ENCODE assay signal across 1 cellular context in the genomic region with DNA sequence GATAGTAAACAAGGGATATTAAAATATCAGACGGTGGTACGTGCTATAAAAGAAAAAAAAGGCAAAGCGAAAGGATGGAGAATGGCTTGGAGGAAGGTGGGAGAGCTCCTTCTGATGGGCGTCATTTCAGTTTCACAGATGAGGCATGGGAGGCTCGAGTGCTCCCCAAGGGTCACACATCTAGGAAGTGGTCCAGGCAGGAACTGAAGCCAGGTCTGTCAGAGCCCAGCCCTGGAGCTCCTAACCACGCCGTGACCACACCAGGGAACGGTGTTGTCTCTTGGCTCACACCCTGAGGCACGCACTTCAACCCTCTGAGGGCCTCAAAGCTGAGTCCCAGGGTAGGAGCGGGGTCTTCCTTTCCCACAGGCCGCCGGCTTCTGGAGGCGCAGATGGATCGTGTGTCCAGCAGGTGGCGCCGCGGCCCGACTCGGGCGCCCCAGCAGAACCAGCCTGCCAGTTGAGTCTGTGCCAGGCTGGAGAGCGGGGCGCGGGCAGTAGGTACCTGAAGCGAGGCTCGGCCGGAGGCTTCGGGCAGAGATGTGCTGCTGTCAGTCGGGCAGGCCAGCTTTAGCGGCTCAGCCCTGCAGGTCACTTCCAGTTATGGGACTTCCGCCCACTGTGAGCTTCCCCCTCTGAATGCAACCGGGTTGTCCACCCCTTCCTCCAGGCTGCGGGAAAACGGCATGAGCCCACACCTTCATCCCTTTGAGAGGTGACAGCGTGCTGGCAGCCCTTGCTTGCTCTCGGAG.
TF ChIP-seq lines count a peak whose summit lies in the region.

No MANE protein-coding gene starts in this region.

TF ChIP-seq in GM23338, 12 proteins besides CTCF, POLR2A, EP300 and RAD21 (continued from another document):
- TF ChIP-seq, protein P1, sequence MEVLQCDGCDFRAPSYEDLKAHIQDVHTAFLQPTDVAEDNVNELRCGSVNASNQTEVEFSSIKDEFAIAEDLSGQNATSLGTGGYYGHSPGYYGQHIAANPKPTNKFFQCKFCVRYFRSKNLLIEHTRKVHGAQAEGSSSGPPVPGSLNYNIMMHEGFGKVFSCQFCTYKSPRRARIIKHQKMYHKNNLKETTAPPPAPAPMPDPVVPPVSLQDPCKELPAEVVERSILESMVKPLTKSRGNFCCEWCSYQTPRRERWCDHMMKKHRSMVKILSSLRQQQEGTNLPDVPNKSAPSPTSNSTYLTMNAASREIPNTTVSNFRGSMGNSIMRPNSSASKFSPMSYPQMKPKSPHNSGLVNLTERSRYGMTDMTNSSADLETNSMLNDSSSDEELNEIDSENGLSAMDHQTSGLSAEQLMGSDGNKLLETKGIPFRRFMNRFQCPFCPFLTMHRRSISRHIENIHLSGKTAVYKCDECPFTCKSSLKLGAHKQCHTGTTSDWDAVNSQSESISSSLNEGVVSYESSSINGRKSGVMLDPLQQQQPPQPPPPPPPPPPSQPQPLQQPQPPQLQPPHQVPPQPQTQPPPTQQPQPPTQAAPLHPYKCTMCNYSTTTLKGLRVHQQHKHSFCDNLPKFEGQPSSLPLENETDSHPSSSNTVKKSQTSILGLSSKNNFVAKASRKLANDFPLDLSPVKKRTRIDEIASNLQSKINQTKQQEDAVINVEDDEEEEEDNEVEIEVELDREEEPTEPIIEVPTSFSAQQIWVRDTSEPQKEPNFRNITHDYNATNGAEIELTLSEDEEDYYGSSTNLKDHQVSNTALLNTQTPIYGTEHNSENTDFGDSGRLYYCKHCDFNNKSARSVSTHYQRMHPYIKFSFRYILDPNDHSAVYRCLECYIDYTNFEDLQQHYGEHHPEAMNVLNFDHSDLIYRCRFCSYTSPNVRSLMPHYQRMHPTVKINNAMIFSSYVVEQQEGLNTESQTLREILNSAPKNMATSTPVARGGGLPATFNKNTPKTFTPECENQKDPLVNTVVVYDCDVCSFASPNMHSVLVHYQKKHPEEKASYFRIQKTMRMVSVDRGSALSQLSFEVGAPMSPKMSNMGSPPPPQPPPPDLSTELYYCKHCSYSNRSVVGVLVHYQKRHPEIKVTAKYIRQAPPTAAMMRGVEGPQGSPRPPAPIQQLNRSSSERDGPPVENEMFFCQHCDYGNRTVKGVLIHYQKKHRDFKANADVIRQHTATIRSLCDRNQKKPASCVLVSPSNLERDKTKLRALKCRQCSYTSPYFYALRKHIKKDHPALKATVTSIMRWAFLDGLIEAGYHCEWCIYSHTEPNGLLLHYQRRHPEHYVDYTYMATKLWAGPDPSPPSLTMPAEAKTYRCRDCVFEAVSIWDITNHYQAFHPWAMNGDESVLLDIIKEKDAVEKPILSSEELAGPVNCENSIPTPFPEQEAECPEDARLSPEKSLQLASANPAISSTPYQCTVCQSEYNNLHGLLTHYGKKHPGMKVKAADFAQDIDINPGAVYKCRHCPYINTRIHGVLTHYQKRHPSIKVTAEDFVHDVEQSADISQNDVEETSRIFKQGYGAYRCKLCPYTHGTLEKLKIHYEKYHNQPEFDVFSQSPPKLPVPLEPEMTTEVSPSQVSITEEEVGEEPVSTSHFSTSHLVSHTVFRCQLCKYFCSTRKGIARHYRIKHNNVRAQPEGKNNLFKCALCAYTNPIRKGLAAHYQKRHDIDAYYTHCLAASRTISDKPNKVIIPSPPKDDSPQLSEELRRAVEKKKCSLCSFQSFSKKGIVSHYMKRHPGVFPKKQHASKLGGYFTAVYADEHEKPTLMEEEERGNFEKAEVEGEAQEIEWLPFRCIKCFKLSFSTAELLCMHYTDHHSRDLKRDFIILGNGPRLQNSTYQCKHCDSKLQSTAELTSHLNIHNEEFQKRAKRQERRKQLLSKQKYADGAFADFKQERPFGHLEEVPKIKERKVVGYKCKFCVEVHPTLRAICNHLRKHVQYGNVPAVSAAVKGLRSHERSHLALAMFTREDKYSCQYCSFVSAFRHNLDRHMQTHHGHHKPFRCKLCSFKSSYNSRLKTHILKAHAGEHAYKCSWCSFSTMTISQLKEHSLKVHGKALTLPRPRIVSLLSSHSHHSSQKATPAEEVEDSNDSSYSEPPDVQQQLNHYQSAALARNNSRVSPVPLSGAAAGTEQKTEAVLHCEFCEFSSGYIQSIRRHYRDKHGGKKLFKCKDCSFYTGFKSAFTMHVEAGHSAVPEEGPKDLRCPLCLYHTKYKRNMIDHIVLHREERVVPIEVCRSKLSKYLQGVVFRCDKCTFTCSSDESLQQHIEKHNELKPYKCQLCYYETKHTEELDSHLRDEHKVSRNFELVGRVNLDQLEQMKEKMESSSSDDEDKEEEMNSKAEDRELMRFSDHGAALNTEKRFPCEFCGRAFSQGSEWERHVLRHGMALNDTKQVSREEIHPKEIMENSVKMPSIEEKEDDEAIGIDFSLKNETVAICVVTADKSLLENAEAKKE (CRISPR knock-in tag; IDR thresholded peaks at IDR 0.05): no peak
- TF ChIP-seq POLR2AphosphoS5 (IDR thresholded peaks at IDR 0.05; ENCODE audit: low read depth) (no peak), CREB1 (CRISPR knock-in tag; IDR thresholded peaks at IDR 0.05; ENCODE audit: low read depth) (no peak), EZH2phosphoT487 (IDR thresholded peaks at IDR 0.05; ENCODE audit: unreplicated experiment) (no peak)
- TF ChIP-seq, protein P2, sequence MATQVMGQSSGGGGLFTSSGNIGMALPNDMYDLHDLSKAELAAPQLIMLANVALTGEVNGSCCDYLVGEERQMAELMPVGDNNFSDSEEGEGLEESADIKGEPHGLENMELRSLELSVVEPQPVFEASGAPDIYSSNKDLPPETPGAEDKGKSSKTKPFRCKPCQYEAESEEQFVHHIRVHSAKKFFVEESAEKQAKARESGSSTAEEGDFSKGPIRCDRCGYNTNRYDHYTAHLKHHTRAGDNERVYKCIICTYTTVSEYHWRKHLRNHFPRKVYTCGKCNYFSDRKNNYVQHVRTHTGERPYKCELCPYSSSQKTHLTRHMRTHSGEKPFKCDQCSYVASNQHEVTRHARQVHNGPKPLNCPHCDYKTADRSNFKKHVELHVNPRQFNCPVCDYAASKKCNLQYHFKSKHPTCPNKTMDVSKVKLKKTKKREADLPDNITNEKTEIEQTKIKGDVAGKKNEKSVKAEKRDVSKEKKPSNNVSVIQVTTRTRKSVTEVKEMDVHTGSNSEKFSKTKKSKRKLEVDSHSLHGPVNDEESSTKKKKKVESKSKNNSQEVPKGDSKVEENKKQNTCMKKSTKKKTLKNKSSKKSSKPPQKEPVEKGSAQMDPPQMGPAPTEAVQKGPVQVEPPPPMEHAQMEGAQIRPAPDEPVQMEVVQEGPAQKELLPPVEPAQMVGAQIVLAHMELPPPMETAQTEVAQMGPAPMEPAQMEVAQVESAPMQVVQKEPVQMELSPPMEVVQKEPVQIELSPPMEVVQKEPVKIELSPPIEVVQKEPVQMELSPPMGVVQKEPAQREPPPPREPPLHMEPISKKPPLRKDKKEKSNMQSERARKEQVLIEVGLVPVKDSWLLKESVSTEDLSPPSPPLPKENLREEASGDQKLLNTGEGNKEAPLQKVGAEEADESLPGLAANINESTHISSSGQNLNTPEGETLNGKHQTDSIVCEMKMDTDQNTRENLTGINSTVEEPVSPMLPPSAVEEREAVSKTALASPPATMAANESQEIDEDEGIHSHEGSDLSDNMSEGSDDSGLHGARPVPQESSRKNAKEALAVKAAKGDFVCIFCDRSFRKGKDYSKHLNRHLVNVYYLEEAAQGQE (IDR thresholded peaks at IDR 0.05; ENCODE audit: unreplicated experiment): no peak
